Comparison of ENCODE assay signal across 28 cellular contexts in genomic region chr19:40704491-40705361, GRCh38.
"Had no signal": no experiment of that assay in that cellular context is flagged by ENCODE, and none has a peak within 500 bp of the region (broad histone marks: within the 10 kb centered on the region; RNA-seq: fewer than 3 reads in every experiment).

No MANE protein-coding gene starts in this region.

- H3K27me3 Mint-ChIP-seq: activated B cell treated with CpG ODN at 0.5 μM for 24 hours; activated CD8-positive, alpha-beta memory T cell treated with anti-CD3 and anti-CD28 coated beads, Interleukin-2, amount 10 ng/mL, durations not matched to agents 7 days and 5 days; activated naive CD8-positive, alpha-beta T cell; effector memory CD8-positive, alpha-beta T cell; stimulated activated memory B cell treated with anti-CD40 and anti-IgM and Interleukin-4, amounts not matched to agents 10 μg/mL and 1 μg/mL and 100 μg/mL, for 72 hours; stimulated activated naive CD8-positive, alpha-beta T cell treated with anti-CD3 and anti-CD28 coated beads, Interleukin-15, amount 100 ng/mL, for 72 hours had no signal

- H3K4me1 Mint-ChIP-seq: activated B cell treated with CpG ODN at 0.5 μM for 24 hours; activated CD8-positive, alpha-beta memory T cell treated with anti-CD3 and anti-CD28 coated beads, Interleukin-2, amount 10 ng/mL, durations not matched to agents 7 days and 5 days; brain; stimulated activated memory B cell treated with anti-CD40 and anti-IgM and Interleukin-4, amounts not matched to agents 10 μg/mL and 1 μg/mL and 100 μg/mL, for 72 hours; stimulated activated naive CD8-positive, alpha-beta T cell treated with anti-CD3 and anti-CD28 coated beads, Interleukin-15, amount 100 ng/mL, for 72 hours had no signal

- ATAC-seq: activated CD8-positive, alpha-beta memory T cell treated with anti-CD3 and anti-CD28 coated beads, Interleukin-2, amount 10 ng/mL, durations not matched to agents 7 days and 5 days; activated CD8-positive, alpha-beta T cell treated with anti-CD3 and anti-CD28 coated beads, Interleukin-2, amount 10 ng/mL, durations not matched to agents 7 days and 5 days; effector memory CD8-positive, alpha-beta T cell; gastroesophageal sphincter; left lobe of liver; natural killer cell; stimulated activated memory B cell treated with anti-CD40 and anti-IgM and Interleukin-4, amounts not matched to agents 10 μg/mL and 1 μg/mL and 100 μg/mL, for 72 hours; stimulated activated naive CD8-positive, alpha-beta T cell treated with anti-CD3 and anti-CD28 coated beads, Interleukin-15, amount 100 ng/mL, for 72 hours had no signal

- H3K9me3 Mint-ChIP-seq: activated B cell treated with CpG ODN at 0.5 μM for 24 hours; activated T-helper 2 cell treated with anti-CD3 and anti-CD28 coated beads, Interferon-gamma antibody, Interleukin-2, Interleukin-4, amounts not matched to agents 10 μg/mL and 5 μg/mL and 100 μg/mL, durations not matched to agents 14 hours and 24 hours and 36 hours; brain; effector memory CD8-positive, alpha-beta T cell; natural killer cell; stimulated activated memory B cell treated with anti-CD40 and anti-IgM and Interleukin-4, amounts not matched to agents 10 μg/mL and 1 μg/mL and 100 μg/mL, for 72 hours; stimulated activated naive CD8-positive, alpha-beta T cell treated with anti-CD3 and anti-CD28 coated beads, Interleukin-15, amount 100 ng/mL, for 72 hours; T-helper 2 cell treated with Interferon-gamma antibody and Interleukin-4, amounts not matched to agents 5 μg/mL and 100 μg/mL, for 36 hours had no signal

- H3K4me3 Mint-ChIP-seq: activated B cell treated with CpG ODN at 0.5 μM for 24 hours; activated CD8-positive, alpha-beta memory T cell treated with anti-CD3 and anti-CD28 coated beads, Interleukin-2, amount 10 ng/mL, durations not matched to agents 7 days and 5 days; activated CD8-positive, alpha-beta T cell treated with anti-CD3 and anti-CD28 coated beads, Interleukin-2, amount 10 ng/mL, durations not matched to agents 7 days and 5 days; activated naive CD8-positive, alpha-beta T cell; brain; effector memory CD8-positive, alpha-beta T cell; natural killer cell; stimulated activated memory B cell treated with anti-CD40 and anti-IgM and Interleukin-4, amounts not matched to agents 10 μg/mL and 1 μg/mL and 100 μg/mL, for 72 hours; stimulated activated naive CD8-positive, alpha-beta T cell treated with anti-CD3 and anti-CD28 coated beads, Interleukin-15, amount 100 ng/mL, for 72 hours; T-helper 2 cell treated with Interferon-gamma antibody and Interleukin-4, amounts not matched to agents 5 μg/mL and 100 μg/mL, for 36 hours had no signal

- H3K27ac Mint-ChIP-seq: activated B cell treated with CpG ODN at 0.5 μM for 24 hours; activated CD8-positive, alpha-beta memory T cell treated with anti-CD3 and anti-CD28 coated beads, Interleukin-2, amount 10 ng/mL, durations not matched to agents 7 days and 5 days; activated CD8-positive, alpha-beta T cell treated with anti-CD3 and anti-CD28 coated beads, Interleukin-2, amount 10 ng/mL, durations not matched to agents 7 days and 5 days; activated naive CD8-positive, alpha-beta T cell; activated T-helper 2 cell treated with anti-CD3 and anti-CD28 coated beads, Interferon-gamma antibody, Interleukin-2, Interleukin-4, amounts not matched to agents 10 μg/mL and 5 μg/mL and 100 μg/mL, durations not matched to agents 14 hours and 24 hours and 36 hours; natural killer cell; stimulated activated memory B cell treated with anti-CD40 and anti-IgM and Interleukin-4, amounts not matched to agents 10 μg/mL and 1 μg/mL and 100 μg/mL, for 72 hours; stimulated activated naive CD8-positive, alpha-beta T cell treated with anti-CD3 and anti-CD28 coated beads, Interleukin-15, amount 100 ng/mL, for 72 hours; T-helper 2 cell treated with Interferon-gamma antibody and Interleukin-4, amounts not matched to agents 5 μg/mL and 100 μg/mL, for 36 hours had no signal

- H3K4me1 ChIP-seq: ascending aorta, upper lobe of left lung, vagina had no signal

- H3K27ac ChIP-seq: upper lobe of left lung, vagina had no signal

- FAIRE-seq: endothelial cell of umbilical vein had no signal

- H3K27me3 ChIP-seq: ascending aorta, gastroesophageal sphincter, upper lobe of left lung, vagina had no signal

- H3K9me3 ChIP-seq: ascending aorta, gastroesophageal sphincter, upper lobe of left lung, vagina had no signal

- DNase-seq: activated B cell treated with CpG ODN at 0.5 μM for 24 hours; activated CD8-positive, alpha-beta memory T cell treated with anti-CD3 and anti-CD28 coated beads, Interleukin-2, amount 10 ng/mL, durations not matched to agents 7 days and 5 days; activated CD8-positive, alpha-beta T cell treated with anti-CD3 and anti-CD28 coated beads, Interleukin-2, amount 10 ng/mL, durations not matched to agents 7 days and 5 days; activated T-cell treated with anti-CD3 and anti-CD28 coated beads, Interleukin-2, amount 50 U/mL, for 48 hours; caudate nucleus; cortex of kidney; effector memory CD8-positive, alpha-beta T cell; head of caudate nucleus; mesendoderm; natural killer cell; stimulated activated CD4-positive, alpha-beta T cell treated with anti-CD3 and anti-CD28 coated beads, Interleukin-12 subunit alpha, Interleukin-12 subunit beta, amount 100 ng/mL, for 4 hours; stimulated activated CD4-positive, alpha-beta T cell treated with anti-CD3 and anti-CD28 coated beads, Interleukin-4, amount 100 ng/mL, for 1 hour; stimulated activated naive CD8-positive, alpha-beta T cell treated with anti-CD3 and anti-CD28 coated beads, Interleukin-15, amount 100 ng/mL, for 72 hours; substantia nigra; T-helper 1 cell; upper lobe of left lung had no signal

- H3K4me3 ChIP-seq: ascending aorta, gastroesophageal sphincter, lung, skin epidermis, upper lobe of left lung, vagina had no signal
